ENCODE assay signal across 8 cellular contexts in the genomic region with DNA sequence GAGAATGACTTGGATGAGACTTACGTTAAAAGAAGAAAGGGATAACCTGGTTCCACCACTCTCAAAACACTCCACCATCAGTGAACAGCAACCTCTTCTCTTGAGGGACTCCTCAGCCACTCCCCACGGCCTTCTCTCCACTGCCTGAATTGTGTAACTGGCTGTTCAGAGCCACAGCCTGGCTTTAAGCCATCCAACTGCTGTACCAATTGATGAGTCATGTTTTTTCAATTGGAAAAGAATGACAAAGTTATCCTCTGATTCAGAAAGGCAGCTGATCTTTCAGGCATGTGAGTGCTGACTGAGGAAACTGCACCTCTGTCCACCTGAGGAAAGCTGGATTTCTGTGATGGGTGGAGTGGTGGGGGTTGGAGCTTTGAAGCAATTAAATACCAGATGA. TPM values are rescaled to one million over a fixed set of nuclear protein-coding genes. Genes with fewer than 3 reads are reported as not detected.
DNase-seq lines count a peak whose midpoint lies in the region; ATAC-seq, FAIRE-seq and TF ChIP-seq lines count a peak whose summit lies in the region.
"Not testable (repeated sequence)": the region's sequence is repeated elsewhere in the genome, so short reads cannot be mapped to it uniquely, and the experiment has no call there.

No MANE protein-coding gene starts in this region.

- peak; percentile 42 for FAIRE-seq in HTR-8/SVneo (lab: Jason Lieb, UNC)

- H3K4me1 ChIP-seq in BLaER1 treated with 17β-estradiol and CSF1 and Interleukin-3, amounts not matched to agents 10 nM and 100 nM = peaks cover 55 to 69% (median 61%) of the 10 kb centered on the region in 10 experiments
- H3K4me1 ChIP-seq in OCI-LY7 (ENCODE audit: insufficient read depth, low read length, poor library complexity, severe bottlenecking) (peaks cover 10% of the 10 kb centered on the region), left ventricle myocardium inferior (peaks cover 55% of the 10 kb centered on the region), stomach (peaks cover 6 to 62% (median 32%) of the 10 kb centered on the region in 4 donors)
- H3K4me1 ChIP-seq in naive thymus-derived CD4-positive, alpha-beta T cell (ENCODE audit: control insufficient read depth in 2 of 2, insufficient read depth in 2 of 2, low read length in 2 of 2) = not testable (repeated sequence)

- not testable (repeated sequence) for H3K9me2 ChIP-seq in OCI-LY7 (ENCODE audit: insufficient read depth, low read length)

- peak overlapping the region in 8 of 11 experiments; percentile 14 to 50 (median 28); a peak in 7 of 22 replicates for H3K9ac ChIP-seq in BLaER1 treated with 17β-estradiol and CSF1 and Interleukin-3, amounts not matched to agents 10 nM and 100 nM

- DNase-seq in HTR-8/SVneo (ENCODE audit: insufficient read length, low spot score) (peak; percentile 65), dedifferentiated amniotic fluid mesenchymal stem cell (ENCODE audit: extremely low spot score) (peak; percentile 92), left ventricle myocardium inferior (peak; percentile 63), stomach (peak; percentile 74)
- DNase-seq in OCI-LY7 (ENCODE audit: low spot score); activated CD8-positive, alpha-beta T cell treated with anti-CD3 and anti-CD28 coated beads for 36 hours; naive thymus-derived CD4-positive, alpha-beta T cell: not testable (repeated sequence)

- not testable (repeated sequence) for H3K9me3 Mint-ChIP-seq in activated CD8-positive, alpha-beta T cell treated with anti-CD3 and anti-CD28 coated beads for 36 hours; naive thymus-derived CD4-positive, alpha-beta T cell

- H3K9me3 ChIP-seq in BLaER1 treated with 17β-estradiol and CSF1 and Interleukin-3, amounts not matched to agents 10 nM and 100 nM (replicated peaks in 1 of 11); OCI-LY7 (ENCODE audit: low read length); left ventricle myocardium inferior (replicated peaks); naive thymus-derived CD4-positive, alpha-beta T cell (ENCODE audit: control insufficient read depth in 2 of 3, low read length in 3 of 3); stomach: not testable (repeated sequence)

- H3K4me2 ChIP-seq in BLaER1 treated with 17β-estradiol and CSF1 and Interleukin-3, amounts not matched to agents 10 nM and 100 nM = peak overlapping the region; percentile 52 to 95 (median 86)
- H3K4me2 ChIP-seq in OCI-LY7 (ENCODE audit: low read length) = 0 out of 2 replicates have a peak overlapping the region, but pooled peaks have one; percentile 20

- H2AFZ ChIP-seq in OCI-LY7 (ENCODE audit: low read length) = not testable (repeated sequence)

- peak overlapping the region in 10 of 11 experiments; percentile 55 to 73 (median 66); a peak in 20 of 22 replicates for H3K27ac ChIP-seq in BLaER1 treated with 17β-estradiol and CSF1 and Interleukin-3, amounts not matched to agents 10 nM and 100 nM
- H3K27ac ChIP-seq in OCI-LY7 (ENCODE audit: low read depth, low read length, poor library complexity, severe bottlenecking); naive thymus-derived CD4-positive, alpha-beta T cell (ENCODE audit: low read depth, low read length): not testable (repeated sequence)
- peak overlapping the region; percentile 69 for H3K27ac ChIP-seq in left ventricle myocardium inferior (replicated peaks)
- peak overlapping the region; percentile 23 to 95 (median 70) for H3K27ac ChIP-seq in stomach

- H3K27ac Mint-ChIP-seq in activated CD8-positive, alpha-beta T cell treated with anti-CD3 and anti-CD28 coated beads for 36 hours = peak overlapping the region; percentile 59
- peak overlapping the region in 7 of 9 donors; percentile 14 to 69 (median 50) for H3K27ac Mint-ChIP-seq in naive thymus-derived CD4-positive, alpha-beta T cell

- H3K36me3 Mint-ChIP-seq in activated CD8-positive, alpha-beta T cell treated with anti-CD3 and anti-CD28 coated beads for 36 hours (ENCODE audit: low read depth); naive thymus-derived CD4-positive, alpha-beta T cell: not testable (repeated sequence)

- not testable (repeated sequence) for H3K27me3 Mint-ChIP-seq in activated CD8-positive, alpha-beta T cell treated with anti-CD3 and anti-CD28 coated beads for 36 hours; naive thymus-derived CD4-positive, alpha-beta T cell

- not testable (repeated sequence) for TF ChIP-seq POLR2A in stomach (IDR thresholded peaks at IDR 0.05)

- not testable (repeated sequence) for H3K36me3 ChIP-seq in BLaER1 treated with 17β-estradiol and CSF1 and Interleukin-3, amounts not matched to agents 10 nM and 100 nM; OCI-LY7 (ENCODE audit: insufficient read depth, low read length); left ventricle myocardium inferior; naive thymus-derived CD4-positive, alpha-beta T cell (ENCODE audit: control insufficient read depth in 2 of 3, insufficient read depth in 3 of 3, low read length in 3 of 3); stomach

- H3K79me2 ChIP-seq in OCI-LY7 (ENCODE audit: insufficient read depth, low read depth, low read length) = not testable (repeated sequence)

- peaks cover 0 to 48% (median 0%) of the 10 kb centered on the region in 11 experiments; a peak in 5 of 22 replicates for H4K20me1 ChIP-seq in BLaER1 treated with 17β-estradiol and CSF1 and Interleukin-3, amounts not matched to agents 10 nM and 100 nM
- not testable (repeated sequence) for H4K20me1 ChIP-seq in OCI-LY7 (ENCODE audit: insufficient read depth, low read length)

- not testable (repeated sequence) for ATAC-seq in activated CD8-positive, alpha-beta T cell treated with anti-CD3 and anti-CD28 coated beads for 36 hours; naive thymus-derived CD4-positive, alpha-beta T cell

- intact Hi-C loops in OCI-LY7 (cut with micrococcal nuclease; ENCODE audit: unreplicated experiment); activated CD8-positive, alpha-beta T cell treated with anti-CD3 and anti-CD28 coated beads for 36 hours (cut with micrococcal nuclease); left ventricle myocardium inferior (cut with micrococcal nuclease); naive thymus-derived CD4-positive, alpha-beta T cell (cut with micrococcal nuclease); stomach (cut with DNase I; ENCODE audit: low total_unique reads): not testable (repeated sequence)

- whole genome bisulfite sequencing in stomach, 5 donors = 25 to 43% (median 32%) methylated on average over 2 of the region's 2 CpGs

- POLR2A ChIA-PET in OCI-LY7 (lab: Charles Lee); activated CD8-positive, alpha-beta T cell treated with anti-CD3 and anti-CD28 coated beads for 36 hours (lab: Charles Lee); naive thymus-derived CD4-positive, alpha-beta T cell (lab: Charles Lee): not testable (repeated sequence)

- not testable (repeated sequence) for H3K27me3 ChIP-seq in BLaER1 treated with 17β-estradiol and CSF1 and Interleukin-3, amounts not matched to agents 10 nM and 100 nM; left ventricle myocardium inferior (ENCODE audit: low read depth); naive thymus-derived CD4-positive, alpha-beta T cell (ENCODE audit: control insufficient read depth in 2 of 2, insufficient read depth in 2 of 2, low read length in 2 of 2); stomach

- H3K4me3 Mint-ChIP-seq in activated CD8-positive, alpha-beta T cell treated with anti-CD3 and anti-CD28 coated beads for 36 hours = not testable (repeated sequence)
- H3K4me3 Mint-ChIP-seq in naive thymus-derived CD4-positive, alpha-beta T cell = peak overlapping the region in 6 of 10 donors; percentile 24 to 97 (median 38)

- H3K4me1 Mint-ChIP-seq in activated CD8-positive, alpha-beta T cell treated with anti-CD3 and anti-CD28 coated beads for 36 hours (ENCODE audit: low read depth) = peaks cover 32% of the 10 kb centered on the region
- peaks cover 25 to 43% (median 37%) of the 10 kb centered on the region in 7 donors for H3K4me1 Mint-ChIP-seq in naive thymus-derived CD4-positive, alpha-beta T cell

- CTCF ChIA-PET in OCI-LY7 (lab: Charles Lee; ENCODE audit: unreplicated experiment); activated CD8-positive, alpha-beta T cell treated with anti-CD3 and anti-CD28 coated beads for 36 hours (lab: Charles Lee); naive thymus-derived CD4-positive, alpha-beta T cell (lab: Charles Lee): not testable (repeated sequence)

- not testable (repeated sequence) for TF ChIP-seq EP300 in stomach (IDR thresholded peaks at IDR 0.05)

- not testable (repeated sequence) for BruUV-seq in OCI-LY7 (replicated peaks; lab: Mats Ljungman, UMichigan)

- H3K4me3 ChIP-seq in BLaER1 treated with 17β-estradiol and CSF1 and Interleukin-3, amounts not matched to agents 10 nM and 100 nM = peak overlapping the region in 3 of 10 experiments; percentile 17 to 34 (median 25); a peak in 1 of 20 replicates
- H3K4me3 ChIP-seq in OCI-LY7 (ENCODE audit: low read depth, low read length, poor library complexity, severe bottlenecking); left ventricle myocardium inferior; naive thymus-derived CD4-positive, alpha-beta T cell (ENCODE audit: low read length); stomach: not testable (repeated sequence)

- not testable (repeated sequence) for TF ChIP-seq CTCF in OCI-LY7 (conservative IDR thresholded peaks at IDR 0.05; ENCODE audit: low read length); activated CD8-positive, alpha-beta T cell treated with anti-CD3 and anti-CD28 coated beads for 36 hours (IDR thresholded peaks at IDR 0.05); left ventricle myocardium inferior (IDR thresholded peaks at IDR 0.05; ENCODE audit: borderline replicate concordance); stomach (IDR thresholded peaks at IDR 0.05)

RNA-seq across cellular contexts. Expression of a gene that starts 2.8 kb away (rescaled TPM):
- 6.5 and 11.8 TPM in 2 replicates for total RNA-seq in OCI-LY7 (2014; rRNA removed; shearing (Covaris generic))
- total RNA-seq in OCI-LY7 (2022) (29.3 and 36.7 TPM in 2 replicates), left ventricle myocardium inferior (27.3 TPM), stomach (10 to 100 TPM; 14.7 to 63.0 (median 38.4) TPM)
- total RNA-seq in activated CD8-positive, alpha-beta T cell treated with anti-CD3 and anti-CD28 coated beads for 36 hours = 10 to 100 TPM; 18.8 to 20.0 TPM
- total RNA-seq in naive thymus-derived CD4-positive, alpha-beta T cell = 100 to 1,000 TPM in 2 of 5 experiments, 10 to 100 TPM in 3; 58.2 to 111 (median 80.4) TPM
- polyA plus RNA-seq in naive thymus-derived CD4-positive, alpha-beta T cell = 10 to 100 TPM; 11.5 to 21.2 TPM
- 10 to 100 TPM; 10.4 to 16.7 (median 11.2) TPM for polyA plus RNA-seq in stomach

RNA-seq across cellular contexts. Expression of a gene that starts 55.0 kb away (rescaled TPM):
- 55.5 and 66.1 TPM in 2 replicates for total RNA-seq in OCI-LY7 (2014; rRNA removed; shearing (Covaris generic))
- total RNA-seq in OCI-LY7 (2022) = 56.8 and 62.7 TPM in 2 replicates
- 10 to 100 TPM; 37.8 to 40.9 TPM for total RNA-seq in activated CD8-positive, alpha-beta T cell treated with anti-CD3 and anti-CD28 coated beads for 36 hours
- 15.1 TPM for total RNA-seq in left ventricle myocardium inferior
- 100 to 1,000 TPM in 3 of 5 experiments, 10 to 100 TPM in 2; 53.4 to 126 (median 109) TPM for total RNA-seq in naive thymus-derived CD4-positive, alpha-beta T cell
- 10 to 100 TPM; 20.1 to 38.9 TPM for polyA plus RNA-seq in naive thymus-derived CD4-positive, alpha-beta T cell
- total RNA-seq in stomach = 100 to 1,000 TPM in 2 of 5 donors, 10 to 100 TPM in 3; 25.9 to 390 (median 65.3) TPM
- polyA plus RNA-seq in stomach = 10 to 100 TPM in 2 of 3 donors, 1 to 10 TPM in 1; 7.7 to 45.9 (median 13.0) TPM
